In the genomic region with DNA sequence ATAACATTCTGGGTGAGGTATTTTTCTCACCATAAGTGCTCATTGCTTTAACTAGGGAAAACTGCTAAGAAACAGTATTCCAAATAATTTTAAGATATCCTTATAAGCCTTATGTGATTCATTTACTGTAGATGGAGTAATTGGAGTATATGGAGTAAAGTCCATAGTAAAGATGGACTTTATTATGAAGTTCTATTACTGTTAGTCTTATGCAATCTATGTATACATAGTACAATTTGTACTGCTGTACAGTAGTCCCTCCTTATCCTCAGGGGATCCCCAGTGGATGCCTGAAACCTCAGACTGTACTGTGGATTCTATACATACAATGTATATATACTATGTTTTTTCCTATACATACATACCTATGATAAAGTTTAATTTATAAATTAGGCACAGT, we compare ENCODE assay signal across 28 cellular contexts. TPM values are rescaled to one million over a fixed set of nuclear protein-coding genes. Genes with fewer than 3 reads are reported as not detected.
"Had no signal": no experiment of that assay in that cellular context is flagged by ENCODE, and none has a peak within 500 bp of the region (broad histone marks: within the 10 kb centered on the region; RNA-seq: fewer than 3 reads in every experiment).

No MANE protein-coding gene starts in this region.

- H3K4me3 ChIP-seq: SJSA1 had no signal

- H3K4me3 Mint-ChIP-seq: activated CD4-positive, alpha-beta T cell treated with anti-CD3 and anti-CD28 coated beads for 36 hours; activated CD4-positive, alpha-beta T cell treated with anti-CD3 and anti-CD28 coated beads, Interleukin-2, amount 10 ng/mL, durations not matched to agents 7 days and 5 days; activated naive CD4-positive, alpha-beta T cell treated with anti-CD3 and anti-CD28 coated beads for 36 hours; activated T-cell treated with anti-CD3 and anti-CD28 coated beads, Interleukin-2, amount 50 U/mL, for 4 hours; activated T-helper 1 cell treated with anti-CD3 and anti-CD28 coated beads, Interleukin-12 subunit alpha, Interleukin-12 subunit beta, Interleukin-2, Interleukin-4 antibody, amounts not matched to agents 30 ng/mL and 10 ng/mL and 1 ng/mL, durations not matched to agents 14 hours and 24 hours and 36 hours; brain; central memory CD8-positive, alpha-beta T cell; T-helper 1 cell treated with Interleukin-12 subunit alpha and Interleukin-12 subunit beta and Interleukin-4 antibody, amounts not matched to agents 30 μg/mL and 1 μg/mL, for 36 hours; T-helper 2 cell treated with Interferon-gamma antibody and Interleukin-4, amounts not matched to agents 5 μg/mL and 100 μg/mL, for 36 hours; WTC11 had no signal

- H3K4me1 Mint-ChIP-seq: activated CD4-positive, alpha-beta T cell treated with anti-CD3 and anti-CD28 coated beads for 36 hours; activated CD4-positive, alpha-beta T cell treated with anti-CD3 and anti-CD28 coated beads, Interleukin-2, amount 10 ng/mL, durations not matched to agents 7 days and 5 days; central memory CD8-positive, alpha-beta T cell had no signal

- H3K36me3 Mint-ChIP-seq: WTC11 had no signal

- H3K4me1 ChIP-seq: SJSA1 had no signal

- DNase-seq: activated CD4-positive, alpha-beta T cell treated with anti-CD3 and anti-CD28 coated beads for 36 hours; activated CD4-positive, alpha-beta T cell treated with anti-CD3 and anti-CD28 coated beads, Interleukin-2, amount 10 ng/mL, durations not matched to agents 7 days and 5 days; activated CD4-positive, alpha-beta T cell treated with anti-CD3 and anti-CD28 coated beads, Interleukin-2, amount 50 U/mL, for 48 hours; activated CD8-positive, alpha-beta memory T cell treated with anti-CD3 and anti-CD28 coated beads, Interleukin-2, amount 50 U/mL, for 4 hours; activated gamma-delta T cell treated with Interleukin-2 at 50 U/mL for 16 hours; activated naive CD4-positive, alpha-beta T cell treated with anti-CD3 and anti-CD28 coated beads for 36 hours; activated T-cell treated with anti-CD3 and anti-CD28 coated beads for 4 hours; activated T-cell treated with anti-CD3 and anti-CD28 coated beads, Interleukin-2, amount 50 U/mL, for 4 hours; anterior cingulate cortex; NCI-H1105; NCI-H1417 treated with DMSO at 0.1 percent for 48 hours; NCI-H187 treated with DMSO at 0.1 percent for 48 hours; NCI-H2081; NCI-H345; NCI-H524 treated with DMSO at 0.1 percent for 48 hours; SHP77 treated with DMSO at 0.1 percent for 48 hours; SK-N-SH had no signal

- H3K27me3 Mint-ChIP-seq: activated CD4-positive, alpha-beta T cell treated with anti-CD3 and anti-CD28 coated beads for 36 hours; activated CD4-positive, alpha-beta T cell treated with anti-CD3 and anti-CD28 coated beads, Interleukin-2, amount 10 ng/mL, durations not matched to agents 7 days and 5 days; brain; central memory CD8-positive, alpha-beta T cell had no signal

- H3K9me3 ChIP-seq: SJSA1, SK-N-SH had no signal

- ATAC-seq: activated CD4-positive, alpha-beta T cell treated with anti-CD3 and anti-CD28 coated beads for 36 hours; activated CD4-positive, CD25-positive, alpha-beta regulatory T cell treated with anti-CD3 and anti-CD28 coated beads, Interleukin-2, amount 50 U/mL, for 24 hours; activated naive CD4-positive, alpha-beta T cell treated with anti-CD3 and anti-CD28 coated beads, Interleukin-2, amount 50 U/mL, for 72 hours; activated T-cell treated with anti-CD3 and anti-CD28 coated beads, Interleukin-2, amount 50 U/mL, for 4 hours; Panc1; WTC11 had no signal

- H3K9me3 Mint-ChIP-seq: activated CD4-positive, alpha-beta T cell treated with anti-CD3 and anti-CD28 coated beads, Interleukin-2, amount 10 ng/mL, durations not matched to agents 7 days and 5 days; activated naive CD4-positive, alpha-beta T cell treated with anti-CD3 and anti-CD28 coated beads for 36 hours; activated naive CD4-positive, alpha-beta T cell treated with anti-CD3 and anti-CD28 coated beads, Interleukin-2, amount 50 U/mL, for 72 hours; activated T-cell treated with anti-CD3 and anti-CD28 coated beads, Interleukin-2, amount 50 U/mL, for 4 hours; activated T-helper 1 cell treated with anti-CD3 and anti-CD28 coated beads, Interleukin-12 subunit alpha, Interleukin-12 subunit beta, Interleukin-2, Interleukin-4 antibody, amounts not matched to agents 30 ng/mL and 10 ng/mL and 1 ng/mL, durations not matched to agents 14 hours and 24 hours and 36 hours; brain; central memory CD8-positive, alpha-beta T cell; T-helper 1 cell treated with Interleukin-12 subunit alpha and Interleukin-12 subunit beta and Interleukin-4 antibody, amounts not matched to agents 30 μg/mL and 1 μg/mL, for 36 hours; T-helper 2 cell treated with Interferon-gamma antibody and Interleukin-4, amounts not matched to agents 5 μg/mL and 100 μg/mL, for 36 hours; WTC11 had no signal

- H3K27ac ChIP-seq: KMS-11, SJSA1 had no signal

- H3K27ac Mint-ChIP-seq: activated CD4-positive, alpha-beta T cell treated with anti-CD3 and anti-CD28 coated beads for 36 hours; activated CD4-positive, alpha-beta T cell treated with anti-CD3 and anti-CD28 coated beads, Interleukin-2, amount 10 ng/mL, durations not matched to agents 7 days and 5 days; activated naive CD4-positive, alpha-beta T cell treated with anti-CD3 and anti-CD28 coated beads for 36 hours; activated naive CD4-positive, alpha-beta T cell treated with anti-CD3 and anti-CD28 coated beads, Interleukin-2, amount 50 U/mL, for 72 hours; activated T-helper 1 cell treated with anti-CD3 and anti-CD28 coated beads, Interleukin-12 subunit alpha, Interleukin-12 subunit beta, Interleukin-2, Interleukin-4 antibody, amounts not matched to agents 30 ng/mL and 10 ng/mL and 1 ng/mL, durations not matched to agents 14 hours and 24 hours and 36 hours; brain; T-helper 1 cell treated with Interleukin-12 subunit alpha and Interleukin-12 subunit beta and Interleukin-4 antibody, amounts not matched to agents 30 μg/mL and 1 μg/mL, for 36 hours; T-helper 2 cell treated with Interferon-gamma antibody and Interleukin-4, amounts not matched to agents 5 μg/mL and 100 μg/mL, for 36 hours; WTC11 had no signal

- H3K27me3 ChIP-seq: SJSA1 had no signal

RNA-seq across cellular contexts. Expression of a gene that starts 41.1 kb away (rescaled TPM):
- total RNA-seq: activated CD4-positive, alpha-beta T cell treated with anti-CD3 and anti-CD28 coated beads for 36 hours; activated CD4-positive, alpha-beta T cell treated with anti-CD3 and anti-CD28 coated beads, Interleukin-2, amount 10 ng/mL, durations not matched to agents 7 days and 5 days; activated naive CD4-positive, alpha-beta T cell treated with anti-CD3 and anti-CD28 coated beads for 36 hours; activated naive CD4-positive, alpha-beta T cell treated with anti-CD3 and anti-CD28 coated beads, Interleukin-2, amount 50 U/mL, for 72 hours; activated T-cell treated with anti-CD3 and anti-CD28 coated beads, Interleukin-2, amount 50 U/mL, for 4 hours had no signal
